In the genomic region with DNA sequence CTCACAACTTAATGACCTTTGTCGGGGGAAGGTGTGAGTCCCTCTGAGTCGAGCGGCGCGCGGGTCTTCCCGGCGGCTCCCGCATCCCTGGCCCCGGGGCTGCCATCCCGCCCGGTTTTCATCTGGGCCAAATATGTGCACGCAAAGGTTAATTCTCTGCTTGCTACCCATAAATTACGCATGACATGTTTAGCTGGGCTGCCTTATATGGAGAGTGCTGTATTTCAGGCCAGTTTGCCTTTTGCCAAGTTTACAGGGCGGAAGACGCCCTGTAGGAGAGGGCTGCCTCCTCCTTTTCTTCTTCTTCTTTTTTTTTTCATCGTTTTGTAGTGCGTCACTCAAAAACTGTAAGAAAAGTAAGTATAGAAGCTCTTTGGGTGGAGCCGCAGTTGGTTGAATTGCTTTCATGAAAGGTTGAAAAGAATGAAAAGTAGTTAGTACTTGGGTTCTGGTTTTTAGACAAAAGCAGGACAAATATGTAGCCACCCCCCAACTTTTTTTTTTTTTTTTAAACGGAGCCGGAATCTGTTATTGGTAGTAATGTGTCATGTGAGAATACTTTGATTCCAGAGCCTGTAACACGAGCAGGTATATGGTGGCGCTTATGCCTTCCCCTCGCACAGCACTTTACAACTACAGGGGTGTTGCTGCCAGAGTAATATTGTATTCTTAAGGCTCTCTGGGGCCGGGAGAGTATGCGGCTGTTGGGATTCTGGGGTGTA, we compare ENCODE assay signal across 8 cellular contexts. TPM values are rescaled to one million over a fixed set of nuclear protein-coding genes. Genes with fewer than 3 reads are reported as not detected.
A peak's percentile ranks its signal among the peaks of the same experiment; 100 is the strongest.
DNase-seq lines count a peak whose midpoint lies in the region; ATAC-seq and TF ChIP-seq lines count a peak whose summit lies in the region.

No MANE protein-coding gene starts in this region.

- ATAC-seq in GM19452 (IDR thresholded peaks at IDR 0.05; ENCODE audit: unreplicated experiment): peak; percentile 8
- ATAC-seq in HG03571 (IDR thresholded peaks at IDR 0.05; ENCODE audit: unreplicated experiment): peak; percentile 12
- peak; percentile 78 to 79 (median 79) for ATAC-seq in heart left ventricle

- intact Hi-C loops in CD4-positive, alpha-beta memory T cell (cut with micrococcal nuclease): loop anchor here (1.0 to 10.0 kb wide), 8 partner anchors 9 to 195 kb away; no protein-coding TSS in a partner anchor
- intact Hi-C loops in heart left ventricle (cut with DNase I): loop anchor here in 9 of 10 donors (2.0 to 10.0 kb wide), 16 partner anchors 29 to 175 kb away; no protein-coding TSS in a partner anchor

- H3K4me3 ChIP-seq in CD4-positive, alpha-beta memory T cell (ENCODE audit: low read length in 2 of 2): peak overlapping the region; percentile 87 to 90
- H3K4me3 ChIP-seq in adipocyte (ENCODE audit: low read length) (peak overlapping the region; percentile 92), heart left ventricle (peak overlapping the region; percentile 66 to 93 (median 84))

- no peaks in the 10 kb centered on the region for H3K36me3 ChIP-seq in CD4-positive, alpha-beta memory T cell (ENCODE audit: insufficient read depth, low read length)
- H3K36me3 ChIP-seq in adipocyte (ENCODE audit: control insufficient read depth, insufficient read depth, low read length, severe bottlenecking) (no peaks in the 10 kb centered on the region), heart left ventricle (no peaks in the 10 kb centered on the region)

- DNase-seq in CD4-positive, alpha-beta memory T cell: peak; percentile 82 to 88 (median 84)
- DNase-seq in NOMO-1 treated with dmso at 0.1 percent for 144 hours (lab: John Stamatoyannopoulos, UW; ENCODE audit: unreplicated experiment) (peak; percentile 88), adipocyte (ENCODE audit: low read depth) (peak; percentile 89), heart left ventricle (peak; percentile 51 to 68 (median 58)), pons (ENCODE audit: low spot score) (peak; percentile 67), COLO668 (lab: John Stamatoyannopoulos, UW; ENCODE audit: unreplicated experiment) (no peak)

- no peak for TF ChIP-seq CTCF in heart left ventricle (IDR thresholded peaks at IDR 0.05)

- WGBS in heart left ventricle, 4 donors: 0 to 1% (median 0%) methylated on average over 20 to 26 of the region's 26 CpGs

- H3K9me3 Mint-ChIP-seq in CD4-positive, alpha-beta memory T cell: peaks cover 0 to 2% (median 0%) of the 10 kb centered on the region in 8 donors

- no peaks in the 10 kb centered on the region for H3K9me3 ChIP-seq in CD4-positive, alpha-beta memory T cell (ENCODE audit: control insufficient read depth in 1 of 2, low read length in 2 of 2)
- no peaks in the 10 kb centered on the region for H3K9me3 ChIP-seq in adipocyte (ENCODE audit: control insufficient read depth, low read length)
- no peaks in the 10 kb centered on the region for H3K9me3 ChIP-seq in heart left ventricle

- no peaks in the 10 kb centered on the region for H3K27me3 Mint-ChIP-seq in CD4-positive, alpha-beta memory T cell

- H3K4me1 ChIP-seq in CD4-positive, alpha-beta memory T cell (ENCODE audit: insufficient read depth, low read length): peaks cover 61% of the 10 kb centered on the region
- H3K4me1 ChIP-seq in adipocyte (ENCODE audit: control insufficient read depth, insufficient read depth, low read length) (peaks cover 62% of the 10 kb centered on the region), heart left ventricle (peaks cover 14 to 72% (median 53%) of the 10 kb centered on the region in 12 donors)

- peak in 1 of 2 donors; percentile 59 for TF ChIP-seq POLR2A in heart left ventricle (IDR thresholded peaks at IDR 0.05)

- POLR2A ChIA-PET in CD4-positive, alpha-beta memory T cell (lab: Charles Lee; ENCODE audit: partially characterized antibody): interaction anchor here (0.7 to 15.9 kb wide), 43 partner anchors 8 to 197 kb away, joined by 3 to 414 read pairs (median 8); no protein-coding TSS in a partner anchor

- peak overlapping the region; percentile 99 for H3K9ac ChIP-seq in adipocyte (ENCODE audit: low read length)

- CTCF ChIA-PET in CD4-positive, alpha-beta memory T cell (lab: Charles Lee; ENCODE audit: partially characterized antibody): interaction anchor here (0.7 to 4.3 kb wide), 13 partner anchors 11 to 173 kb away, joined by 3 to 46 read pairs (median 4); no protein-coding TSS in a partner anchor

- peak overlapping the region; percentile 90 to 100 (median 97) for H3K4me3 Mint-ChIP-seq in CD4-positive, alpha-beta memory T cell

- no peaks in the 10 kb centered on the region for H3K27me3 ChIP-seq in CD4-positive, alpha-beta memory T cell (ENCODE audit: insufficient read depth, low read length)
- H3K27me3 ChIP-seq in adipocyte (replicated peaks; ENCODE audit: control insufficient read depth, insufficient read depth, low read length) (no peaks in the 10 kb centered on the region), heart left ventricle (no peaks in the 10 kb centered on the region)

- H3K36me3 Mint-ChIP-seq in CD4-positive, alpha-beta memory T cell: peaks cover 10 to 42% of the 10 kb centered on the region in 2 donors

- H3K27ac Mint-ChIP-seq in CD4-positive, alpha-beta memory T cell: peak overlapping the region; percentile 80 to 100 (median 97)

- peak overlapping the region; percentile 91 for H3K27ac ChIP-seq in CD4-positive, alpha-beta memory T cell (ENCODE audit: low read depth, low read length)
- H3K27ac ChIP-seq in heart left ventricle: peak overlapping the region; percentile 92 to 100 (median 99)

- peaks cover 42 to 79% (median 55%) of the 10 kb centered on the region in 4 donors for H3K4me1 Mint-ChIP-seq in CD4-positive, alpha-beta memory T cell

RNA-seq across cellular contexts. Expression of a gene that starts 0.9 kb away (rescaled TPM):
- total RNA-seq in CD4-positive, alpha-beta memory T cell: 100 to 1,000 TPM; 420 to 430 TPM
- polyA plus RNA-seq in CD4-positive, alpha-beta memory T cell: 100 to 1,000 TPM; 289 to 302 TPM
- total RNA-seq in heart left ventricle: 100 to 1,000 TPM; 156 to 416 (median 193) TPM
- polyA plus RNA-seq in heart left ventricle: 10 to 100 TPM; 46.8 to 64.7 TPM

Comparison
In these comparisons a context has a peak if more than half of its experiments do, and no peak if none do; other contexts are left out.
1. ATAC-seq: peak in every context shown above with its lines; median percentile 79 in heart left ventricle; 12 in HG03571; 8 in GM19452.